In the genomic region with DNA sequence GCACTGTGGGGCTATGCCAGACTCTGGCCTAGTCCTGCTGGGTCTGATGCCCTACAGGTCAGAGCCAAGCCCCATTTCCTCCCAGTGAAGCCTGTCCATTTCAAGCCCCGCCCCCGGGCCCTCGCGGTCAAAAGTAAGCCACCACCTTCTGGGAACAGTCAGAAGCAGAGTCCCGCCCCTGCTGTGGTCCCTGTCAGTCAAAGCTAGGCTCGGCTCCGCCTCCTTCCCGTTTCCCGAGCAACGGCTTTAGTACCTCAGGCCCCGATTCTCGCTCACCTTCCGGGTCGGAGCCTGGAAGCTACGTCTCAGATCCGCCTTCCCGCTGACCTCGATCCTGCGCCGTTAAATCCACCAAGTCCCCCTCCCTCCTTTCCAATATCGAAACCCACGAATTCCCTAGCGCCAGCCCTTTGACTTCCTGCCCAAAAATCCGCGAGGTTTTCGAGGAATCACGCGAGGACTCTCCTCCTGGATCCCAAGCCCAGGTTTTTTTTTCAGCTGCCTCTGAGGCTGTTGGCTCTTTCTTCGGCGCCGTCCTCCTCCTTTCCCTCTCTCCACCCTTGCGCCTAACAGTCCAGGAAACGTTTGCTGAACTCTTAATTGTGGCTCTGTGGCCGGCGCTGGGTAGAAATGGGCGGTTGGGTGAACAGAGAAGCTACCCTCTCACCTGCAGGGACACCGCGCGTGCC, we compare ENCODE assay signal across 8 cellular contexts. TPM values are rescaled to one million over a fixed set of nuclear protein-coding genes. Genes with fewer than 3 reads are reported as not detected.
DNase-seq lines count a peak whose midpoint lies in the region; ATAC-seq lines count a peak whose summit lies in the region.

No MANE protein-coding gene starts in this region.

- peaks cover 14% of the 10 kb centered on the region for H3K4me1 ChIP-seq in skeletal muscle satellite cell (ENCODE audit: control insufficient read depth, insufficient read depth, low read length)

- H3K9ac ChIP-seq in skeletal muscle satellite cell (ENCODE audit: low read depth, low read length) = peak overlapping the region; percentile 86

- H3K9me3 ChIP-seq in iPS-18c (ENCODE audit: control insufficient read depth, insufficient read depth, low read length) = no peaks in the 10 kb centered on the region
- no peaks in the 10 kb centered on the region for H3K9me3 ChIP-seq in skeletal muscle satellite cell (replicated peaks; ENCODE audit: low read length)

- peaks cover 23% of the 10 kb centered on the region for H3K36me3 ChIP-seq in skeletal muscle satellite cell (ENCODE audit: insufficient read depth, low read length)

- DNase-seq in 8988T = peak; percentile 90
- DNase-seq in NCI-H2107 (lab: John Stamatoyannopoulos, UW) = peak; percentile 95
- DNase-seq in UCSD-AML1 (lab: John Stamatoyannopoulos, UW; ENCODE audit: unreplicated experiment) = peak; percentile 97
- peak; percentile 86 for DNase-seq in brain pericyte (ENCODE audit: low read depth, low spot score)

- peak overlapping the region; percentile 86 for H3K4me2 ChIP-seq in skeletal muscle satellite cell (ENCODE audit: low read length)

- H3K27me3 ChIP-seq in skeletal muscle satellite cell (ENCODE audit: control insufficient read depth, insufficient read depth, low read length) = peaks cover 5% of the 10 kb centered on the region

- ATAC-seq in GM18519 (IDR thresholded peaks at IDR 0.05; ENCODE audit: low FRiP score, unreplicated experiment) (peak; percentile 82), HG03045 (IDR thresholded peaks at IDR 0.05; ENCODE audit: unreplicated experiment) (peak; percentile 96)

- peak overlapping the region; percentile 62 for H3K4me3 ChIP-seq in iPS-18c (ENCODE audit: insufficient read depth, low read depth, low read length)
- H3K4me3 ChIP-seq in skeletal muscle satellite cell (ENCODE audit: low read length) = peak overlapping the region; percentile 74

RNA-seq across cellular contexts. Expression of gene SFXN3, which starts 11.8 kb away (rescaled TPM):
- 83.4 and 87.8 TPM in 2 replicates for total RNA-seq in skeletal muscle satellite cell (2012; rRNA removed)

RNA-seq across cellular contexts. Expression of gene PDZD7, which starts 11.9 kb away (rescaled TPM):
- under 0.01 and 1.5 TPM in 2 replicates for total RNA-seq in skeletal muscle satellite cell (2012; rRNA removed)

RNA-seq across cellular contexts. Expression of gene KAZALD1, which starts 19.0 kb away (rescaled TPM):
- 9.9 and 15.1 TPM in 2 replicates for total RNA-seq in skeletal muscle satellite cell (2012; rRNA removed)

RNA-seq across cellular contexts. Expression of gene LZTS2, which starts 43.2 kb away (rescaled TPM):
- 79.1 and 103 TPM in 2 replicates for total RNA-seq in skeletal muscle satellite cell (2012; rRNA removed)

RNA-seq across cellular contexts. Expression of gene TWNK, which starts 55.5 kb away (rescaled TPM):
- total RNA-seq in skeletal muscle satellite cell (2012; rRNA removed) = 5.6 and 7.6 TPM in 2 replicates

Comparison
In these comparisons a context has a peak if more than half of its experiments do, and no peak if none do; other contexts are left out.
1. Peak in every context shown above with its lines: DNase-seq, ATAC-seq and H3K4me3 ChIP-seq.